ENCODE assay signal across 2 cellular contexts in genomic region chr9:15711531-15712295, GRCh38.
TF ChIP-seq lines count a peak whose summit lies in the region.

No MANE protein-coding gene starts in this region.

TF ChIP-seq in IMR-90, 13 proteins besides CTCF, POLR2A, EP300 and RAD21:
- TF ChIP-seq NFE2L2 (IDR thresholded peaks at IDR 0.05; ENCODE audit: low read depth, low read length) (no peak), MXI1 (IDR thresholded peaks at IDR 0.05; ENCODE audit: borderline replicate concordance, low read depth, low read length) (no peak), RCOR1 (IDR thresholded peaks at IDR 0.05; ENCODE audit: insufficient replicate concordance, low read length) (no peak)
TF ChIP-seq in IMR-90: peak in this region for 0.

TF ChIP-seq in SK-N-SH treated with all-trans-retinoic acid at 6 μM for 48 hours, 23 proteins besides CTCF, POLR2A, EP300 and RAD21:
- TF ChIP-seq CREB5 (CRISPR knock-in tag; IDR thresholded peaks at IDR 0.05; ENCODE audit: low read depth) (no peak), TSHZ2 (CRISPR knock-in tag; IDR thresholded peaks at IDR 0.05) (no peak), PATZ1 (CRISPR knock-in tag; IDR thresholded peaks at IDR 0.05; ENCODE audit: borderline replicate concordance) (no peak), ARNTL (CRISPR knock-in tag; IDR thresholded peaks at IDR 0.05; ENCODE audit: borderline replicate concordance, low read depth) (no peak), ISL1 (CRISPR knock-in tag; IDR thresholded peaks at IDR 0.05) (peak; percentile 59), ZNF565 (CRISPR knock-in tag; conservative IDR thresholded peaks at IDR 0.05; ENCODE audit: low read depth) (no peak), PPARA (CRISPR knock-in tag; IDR thresholded peaks at IDR 0.05; ENCODE audit: borderline replicate concordance) (no peak), OSR1 (CRISPR knock-in tag; IDR thresholded peaks at IDR 0.05) (no peak), CSDC2 (CRISPR knock-in tag; IDR thresholded peaks at IDR 0.05) (no peak)
